ENCODE assay signal across 19 cellular contexts in genomic region chr10:115580239-115580638, GRCh38.
A peak's percentile ranks its signal among the peaks of the same experiment; 100 is the strongest.
DNase-seq lines count a peak whose midpoint lies in the region; ATAC-seq, FAIRE-seq and TF ChIP-seq lines count a peak whose summit lies in the region.
"Had no signal": no experiment of that assay in that cellular context is flagged by ENCODE, and none has a peak within 500 bp of the region (broad histone marks: within the 10 kb centered on the region; RNA-seq: fewer than 3 reads in every experiment).

No MANE protein-coding gene starts in this region.

- TF ChIP-seq CTCF in HepG2 (CRISPR knock-in tag; IDR thresholded peaks at IDR 0.05), result no peak
- no peak for TF ChIP-seq CTCF in right lobe of liver (IDR thresholded peaks at IDR 0.05)
- peak; percentile 20 for TF ChIP-seq CTCF in choroid plexus epithelial cell (conservative IDR thresholded peaks at IDR 0.05; ENCODE audit: low read depth, low read length)
- peak; percentile 21 for TF ChIP-seq CTCF in neural crest cell (conservative IDR thresholded peaks at IDR 0.05)
- TF ChIP-seq CTCF in type B pancreatic cell (conservative IDR thresholded peaks at IDR 0.05), result peak; percentile 18

- H4K20me1 ChIP-seq in HepG2 (ENCODE audit: insufficient read depth, low read length), result no peaks in the 10 kb centered on the region
- H4K20me1 ChIP-seq: BLaER1 had no signal

- TF ChIP-seq RAD21 in HepG2 (CRISPR knock-in tag; IDR thresholded peaks at IDR 0.05), result no peak

- TF ChIP-seq POLR2A in HepG2 (IDR thresholded peaks at IDR 0.05; ENCODE audit: insufficient read depth in 1 of 2, low read depth in 2 of 2, low read length in 2 of 2), result no peak
- no peak for TF ChIP-seq POLR2A in right lobe of liver (IDR thresholded peaks at IDR 0.05)

- H3K27me3 ChIP-seq in HepG2 (ENCODE audit: control insufficient read depth in 1 of 2, insufficient read depth in 2 of 2, low read length in 2 of 2) (no peaks in the 10 kb centered on the region), right lobe of liver (no peaks in the 10 kb centered on the region)
- H3K27me3 ChIP-seq: BLaER1 had no signal

- BruUV-seq in HepG2 (replicated peaks; lab: Mats Ljungman, UMichigan), result no TSS peak

- no peak overlapping the region for H3K4me3 Mint-ChIP-seq in neural crest cell
- no peak overlapping the region for H3K4me3 Mint-ChIP-seq in type B pancreatic cell
- H3K4me3 Mint-ChIP-seq: CD4-positive, CD25-positive, alpha-beta regulatory T cell; H9 had no signal

- CTCF ChIA-PET in HepG2 (lab: Yijun Ruan, JAX; ENCODE audit: low intra/inter-chr PET ratio, low total read pairs), result no interaction called here

- no peak for DNase-seq in HepG2 (ENCODE audit: low spot score)
- DNase-seq in right lobe of liver, result no peak
- no peak for DNase-seq in choroid plexus epithelial cell (ENCODE audit: low read depth)
- no peak for DNase-seq in neural crest cell (ENCODE audit: low read depth, low spot score)
- no peak for DNase-seq in type B pancreatic cell (ENCODE audit: extremely low spot score, unreplicated experiment)
- no peak for DNase-seq in cardiac septum (ENCODE audit: low spot score)
- DNase-seq in SHP77 (lab: John Stamatoyannopoulos, UW), result no peak
- DNase-seq in SW 1271 (lab: John Stamatoyannopoulos, UW), result no peak
- DNase-seq: 8988T; AML-193; Calu3; CD4-positive, CD25-positive, alpha-beta regulatory T cell; DMS 273 treated with DMSO at 0.1 percent for 48 hours; DMS79; GOT3; H9 had no signal

- ATAC-seq in HepG2 (no peak), right lobe of liver (no peak)
- ATAC-seq: GM12878 had no signal

- H3K4me1 ChIP-seq in HepG2 (ENCODE audit: insufficient read depth, low read length) (no peaks in the 10 kb centered on the region), right lobe of liver (no peaks in the 10 kb centered on the region)
- H3K4me1 ChIP-seq: BLaER1 had no signal

- no peaks in the 10 kb centered on the region for H3K36me3 ChIP-seq in HepG2 (replicated peaks in 1 of 2; ENCODE audit: control insufficient read depth in 1 of 2, insufficient read depth in 2 of 2, low read length in 2 of 2)
- H3K36me3 ChIP-seq in right lobe of liver, result no peaks in the 10 kb centered on the region
- H3K36me3 ChIP-seq: BLaER1 had no signal

- H3K4me1 Mint-ChIP-seq in neural crest cell (no peaks in the 10 kb centered on the region), type B pancreatic cell (ENCODE audit: unreplicated experiment) (no peaks in the 10 kb centered on the region)
- H3K4me1 Mint-ChIP-seq: CD4-positive, CD25-positive, alpha-beta regulatory T cell; H9 had no signal

- H3K9me3 Mint-ChIP-seq in neural crest cell (peaks cover 10% of the 10 kb centered on the region), type B pancreatic cell (peaks cover 6% of the 10 kb centered on the region)

- no peak for TF ChIP-seq EP300 in HepG2 (IDR thresholded peaks at IDR 0.05; ENCODE audit: low read depth in 2 of 2, low read length in 2 of 2)
- no peak for TF ChIP-seq EP300 in HepG2 (CRISPR knock-in tag; IDR thresholded peaks at IDR 0.05; ENCODE audit: borderline replicate concordance)

- 6% methylated on average over 1 of the region's 1 CpG for WGBS in HepG2 (ENCODE audit: low lambda C conversion rate)
- WGBS in right lobe of liver (ENCODE audit: insufficient coverage, low coverage, low lambda C conversion rate, missing lambda C conversion rate), result 65% methylated on average over 1 of the region's 1 CpG

- H2AFZ ChIP-seq in HepG2 (ENCODE audit: low read length), result no peak overlapping the region

- H3K79me2 ChIP-seq in HepG2 (ENCODE audit: insufficient read depth, low read length), result no peaks in the 10 kb centered on the region

- FAIRE-seq in HepG2 (lab: Jason Lieb, UNC), result no peak
- FAIRE-seq: GM12878, GM18507 had no signal

- no peaks in the 10 kb centered on the region for H3K27me3 Mint-ChIP-seq in neural crest cell (ENCODE audit: low read depth)
- no peaks in the 10 kb centered on the region for H3K27me3 Mint-ChIP-seq in type B pancreatic cell
- H3K27me3 Mint-ChIP-seq: CD4-positive, CD25-positive, alpha-beta regulatory T cell had no signal

- H3K4me2 ChIP-seq in HepG2 (ENCODE audit: low read depth, low read length), result no peak overlapping the region
- H3K4me2 ChIP-seq: BLaER1 had no signal

- no peak overlapping the region for H3K9ac ChIP-seq in HepG2 (ENCODE audit: insufficient read depth, low read depth, low read length)
- H3K9ac ChIP-seq: BLaER1 had no signal

- intact Hi-C loops in HepG2 (cut with micrococcal nuclease; ENCODE audit: unreplicated experiment) (no loop called here), right lobe of liver (cut with DNase I) (no loop called here), cardiac septum (cut with DNase I) (no loop called here)

- peaks cover 7% of the 10 kb centered on the region for H3K36me3 Mint-ChIP-seq in neural crest cell (ENCODE audit: low read depth)
- H3K36me3 Mint-ChIP-seq in type B pancreatic cell, result no peaks in the 10 kb centered on the region
- H3K36me3 Mint-ChIP-seq: CD4-positive, CD25-positive, alpha-beta regulatory T cell had no signal

- no peak overlapping the region for H3K27ac ChIP-seq in HepG2 (ENCODE audit: extremely low read length, insufficient read depth, low read length)
- H3K27ac ChIP-seq in right lobe of liver, result no peak overlapping the region
- H3K27ac ChIP-seq: BLaER1 had no signal

- POLR2A ChIA-PET in HepG2 (lab: Yijun Ruan, JAX), result no interaction called here

- H3K9me3 ChIP-seq in HepG2 (ENCODE audit: low read length) (peaks cover 11% of the 10 kb centered on the region), right lobe of liver (no peaks in the 10 kb centered on the region)

- in situ Hi-C loops in HepG2 (cut with HindIII; ENCODE audit: extremely low pct_ligation_motif_present, low pct_unique_long_range_greater_than_20kb), result no loop called here

- H3K27ac Mint-ChIP-seq in neural crest cell (ENCODE audit: unreplicated experiment) (no peak overlapping the region), type B pancreatic cell (no peak overlapping the region)
- H3K27ac Mint-ChIP-seq: CD4-positive, CD25-positive, alpha-beta regulatory T cell; H9 had no signal

- no peak overlapping the region for H3K4me3 ChIP-seq in HepG2 (replicated peaks in 1 of 3; ENCODE audit: insufficient read depth in 1 of 3, low read depth in 2 of 3, low read length in 3 of 3)
- H3K4me3 ChIP-seq in right lobe of liver, result no peak overlapping the region
- H3K4me3 ChIP-seq in choroid plexus epithelial cell (ENCODE audit: low read depth, low read length), result no peak overlapping the region
- H3K4me3 ChIP-seq: BLaER1, GM12878 had no signal

TF ChIP-seq in HepG2, 621 proteins besides CTCF, POLR2A, EP300 and RAD21:
- TF ChIP-seq ZSCAN22 (CRISPR knock-in tag; IDR thresholded peaks at IDR 0.05) (peak; percentile 57; the same call in 1 of the 2 replicates), ZNF121 (CRISPR knock-in tag; IDR thresholded peaks at IDR 0.05) (no peak)
TF ChIP-seq in HepG2: peak in this region for 1.

Comparison
In these comparisons a context has a peak if more than half of its experiments do, and no peak if none do; other contexts are left out.
1. CTCF ChIP-seq: peak in choroid plexus epithelial cell (single experiment), neural crest cell (single experiment) and type B pancreatic cell (single experiment); none in HepG2 (single experiment) and right lobe of liver (0 of 4).